ENCODE assay signal across 9 cellular contexts in the genomic region with DNA sequence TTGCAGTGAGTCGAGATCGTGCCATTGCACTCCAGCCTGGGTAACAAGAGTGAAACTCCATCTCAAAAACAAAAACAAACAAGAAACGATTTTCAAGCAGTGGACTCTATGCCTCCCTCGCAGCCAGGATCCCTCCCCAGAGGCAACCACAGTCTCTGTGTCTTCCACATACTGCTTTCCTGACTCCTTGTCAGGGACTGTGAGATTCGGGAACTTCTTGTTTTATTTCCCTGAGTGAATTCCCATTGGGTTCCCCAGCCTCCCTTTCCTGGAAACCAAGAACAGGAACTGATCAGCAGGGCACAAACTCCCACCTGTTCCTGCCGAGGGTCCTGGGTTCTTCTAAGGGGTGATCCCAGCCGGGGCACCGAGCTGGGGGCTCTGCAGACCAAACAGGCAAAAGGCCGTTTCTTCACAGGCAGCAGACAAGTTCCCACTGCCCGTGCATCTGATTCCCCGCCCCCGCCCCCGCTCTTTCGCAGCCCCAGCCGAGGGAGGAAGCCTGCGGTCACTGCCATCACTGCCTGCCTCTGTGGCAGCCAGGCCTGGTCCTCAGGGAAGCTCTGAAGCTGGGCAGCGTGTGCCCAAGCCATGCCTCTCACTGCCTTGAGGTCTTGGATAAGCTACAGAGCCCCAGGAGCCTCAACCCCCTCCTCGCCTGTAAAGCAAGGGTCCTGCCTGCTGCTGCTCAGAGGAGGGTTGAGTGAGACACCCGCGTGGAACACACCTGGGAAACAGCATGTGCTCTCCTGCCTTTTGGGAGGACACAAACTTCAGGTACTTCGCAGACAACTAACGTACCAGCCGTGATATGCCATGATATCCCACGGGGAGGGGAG. TPM values are rescaled to one million over a fixed set of nuclear protein-coding genes. Genes with fewer than 3 reads are reported as not detected.
DNase-seq lines count a peak whose midpoint lies in the region; ATAC-seq, FAIRE-seq and TF ChIP-seq lines count a peak whose summit lies in the region.
"Had no signal": no experiment of that assay in that cellular context is flagged by ENCODE, and none has a peak within 500 bp of the region (broad histone marks: within the 10 kb centered on the region; RNA-seq: fewer than 3 reads in every experiment).

No MANE protein-coding gene starts in this region.

- intact Hi-C loops in activated T-helper 2 cell treated with anti-CD3 and anti-CD28 coated beads, Interferon-gamma antibody, Interleukin-2, Interleukin-4, amounts not matched to agents 10 μg/mL and 5 μg/mL and 100 μg/mL, durations not matched to agents 14 hours and 24 hours and 36 hours (cut with micrococcal nuclease): loop anchor here (1.0 kb wide), 1 partner anchor 8 kb away; no protein-coding TSS in a partner anchor
- intact Hi-C loops in uterus (cut with DNase I; ENCODE audit: low total_unique reads): no loop called here

- no peak for TF ChIP-seq CTCF in uterus (IDR thresholded peaks at IDR 0.05)

- FAIRE-seq in H54 (lab: Jason Lieb, UNC): no peak
- FAIRE-seq: pancreas had no signal

- H3K4me1 ChIP-seq in CD4-positive, CD25-positive, alpha-beta regulatory T cell (ENCODE audit: control insufficient read depth, insufficient read depth, low read length, poor library complexity, severe bottlenecking): peaks cover 59% of the 10 kb centered on the region
- H3K4me1 ChIP-seq in uterus (no peaks in the 10 kb centered on the region), Karpas-422 (ENCODE audit: low read length) (no peaks in the 10 kb centered on the region)
- H3K4me1 ChIP-seq: pancreas had no signal

- H3K4me2 ChIP-seq in Karpas-422 (ENCODE audit: low read depth, low read length, poor library complexity, severe bottlenecking): no peak overlapping the region

- peaks cover 4% of the 10 kb centered on the region for H3K27me3 Mint-ChIP-seq in CD4-positive, CD25-positive, alpha-beta regulatory T cell
- H3K27me3 Mint-ChIP-seq in activated T-helper 2 cell treated with anti-CD3 and anti-CD28 coated beads, Interferon-gamma antibody, Interleukin-2, Interleukin-4, amounts not matched to agents 10 μg/mL and 5 μg/mL and 100 μg/mL, durations not matched to agents 14 hours and 24 hours and 36 hours (ENCODE audit: low read depth): no peaks in the 10 kb centered on the region
- H3K27me3 Mint-ChIP-seq in memory B cell: no peaks in the 10 kb centered on the region

- TF ChIP-seq POLR2A in uterus (IDR thresholded peaks at IDR 0.05) (no peak), H54 (IDR thresholded peaks at IDR 0.05; ENCODE audit: low read depth, low read length) (no peak)

- no peaks in the 10 kb centered on the region for H4K20me1 ChIP-seq in Karpas-422 (ENCODE audit: insufficient read depth, low read depth, low read length)

- DNase-seq in CD4-positive, CD25-positive, alpha-beta regulatory T cell: peak; percentile 30 to 84 (median 49)
- peak; percentile 70 to 75 for DNase-seq in NOMO-1 (lab: John Stamatoyannopoulos, UW; ENCODE audit: unreplicated experiment in 2 of 2)
- DNase-seq in activated T-helper 2 cell treated with anti-CD3 and anti-CD28 coated beads, Interferon-gamma antibody, Interleukin-2, Interleukin-4, amounts not matched to agents 10 μg/mL and 5 μg/mL and 100 μg/mL, durations not matched to agents 14 hours and 24 hours and 36 hours (ENCODE audit: low spot score): no peak
- DNase-seq in memory B cell (ENCODE audit: low spot score in 2 of 2): no peak
- DNase-seq in uterus: no peak
- DNase-seq in H54 (ENCODE audit: insufficient read length, low spot score): no peak
- DNase-seq in Karpas-422: no peak

- peaks cover 0 to 56% (median 24%) of the 10 kb centered on the region in 4 donors for H3K4me1 Mint-ChIP-seq in CD4-positive, CD25-positive, alpha-beta regulatory T cell
- peaks cover 32% of the 10 kb centered on the region for H3K4me1 Mint-ChIP-seq in activated T-helper 2 cell treated with anti-CD3 and anti-CD28 coated beads, Interferon-gamma antibody, Interleukin-2, Interleukin-4, amounts not matched to agents 10 μg/mL and 5 μg/mL and 100 μg/mL, durations not matched to agents 14 hours and 24 hours and 36 hours (ENCODE audit: low read depth)
- H3K4me1 Mint-ChIP-seq in memory B cell: peaks cover 25% of the 10 kb centered on the region

- no peaks in the 10 kb centered on the region for H3K36me3 Mint-ChIP-seq in CD4-positive, CD25-positive, alpha-beta regulatory T cell
- no peaks in the 10 kb centered on the region for H3K36me3 Mint-ChIP-seq in activated T-helper 2 cell treated with anti-CD3 and anti-CD28 coated beads, Interferon-gamma antibody, Interleukin-2, Interleukin-4, amounts not matched to agents 10 μg/mL and 5 μg/mL and 100 μg/mL, durations not matched to agents 14 hours and 24 hours and 36 hours (ENCODE audit: low read depth)
- no peaks in the 10 kb centered on the region for H3K36me3 Mint-ChIP-seq in memory B cell

- peak overlapping the region; percentile 50 to 81 (median 70) for H3K4me3 Mint-ChIP-seq in CD4-positive, CD25-positive, alpha-beta regulatory T cell
- H3K4me3 Mint-ChIP-seq in activated T-helper 2 cell treated with anti-CD3 and anti-CD28 coated beads, Interferon-gamma antibody, Interleukin-2, Interleukin-4, amounts not matched to agents 10 μg/mL and 5 μg/mL and 100 μg/mL, durations not matched to agents 14 hours and 24 hours and 36 hours (ENCODE audit: low read depth): peak overlapping the region; percentile 62
- peak overlapping the region; percentile 57 for H3K4me3 Mint-ChIP-seq in memory B cell

- no peaks in the 10 kb centered on the region for H3K36me3 ChIP-seq in CD4-positive, CD25-positive, alpha-beta regulatory T cell (ENCODE audit: control insufficient read depth, insufficient read depth, low read length)
- H3K36me3 ChIP-seq in uterus (no peaks in the 10 kb centered on the region), Karpas-422 (ENCODE audit: insufficient read depth, low read length) (no peaks in the 10 kb centered on the region)
- H3K36me3 ChIP-seq: pancreas had no signal

- H3K9me3 ChIP-seq in CD4-positive, CD25-positive, alpha-beta regulatory T cell (ENCODE audit: control insufficient read depth in 2 of 2, low read length in 2 of 2): no peaks in the 10 kb centered on the region
- no peaks in the 10 kb centered on the region for H3K9me3 ChIP-seq in uterus
- no peaks in the 10 kb centered on the region for H3K9me3 ChIP-seq in Karpas-422 (ENCODE audit: low read length)
- H3K9me3 ChIP-seq: pancreas had no signal

- H3K9me3 Mint-ChIP-seq in CD4-positive, CD25-positive, alpha-beta regulatory T cell: no peaks in the 10 kb centered on the region
- no peaks in the 10 kb centered on the region for H3K9me3 Mint-ChIP-seq in activated T-helper 2 cell treated with anti-CD3 and anti-CD28 coated beads, Interferon-gamma antibody, Interleukin-2, Interleukin-4, amounts not matched to agents 10 μg/mL and 5 μg/mL and 100 μg/mL, durations not matched to agents 14 hours and 24 hours and 36 hours
- H3K9me3 Mint-ChIP-seq in memory B cell: no peaks in the 10 kb centered on the region

- H3K9me2 ChIP-seq in Karpas-422 (replicated peaks; ENCODE audit: insufficient read depth, low read length): no peaks in the 10 kb centered on the region

- H3K4me3 ChIP-seq in CD4-positive, CD25-positive, alpha-beta regulatory T cell (ENCODE audit: low read depth, low read length): peak overlapping the region; percentile 55
- H3K4me3 ChIP-seq in uterus (no peak overlapping the region), Karpas-422 (ENCODE audit: low read length) (no peak overlapping the region)
- H3K4me3 ChIP-seq: pancreas had no signal

- H3K27me3 ChIP-seq in CD4-positive, CD25-positive, alpha-beta regulatory T cell (ENCODE audit: control insufficient read depth, insufficient read depth, low read length): no peaks in the 10 kb centered on the region
- peaks cover 0 to 8% of the 10 kb centered on the region in 2 donors for H3K27me3 ChIP-seq in uterus
- no peaks in the 10 kb centered on the region for H3K27me3 ChIP-seq in Karpas-422 (ENCODE audit: low read length)

- ATAC-seq in CD4-positive, CD25-positive, alpha-beta regulatory T cell (ENCODE audit: low read depth in 2 of 2): peak; percentile 72 to 75
- ATAC-seq in memory B cell (ENCODE audit: low read depth) (peak; percentile 63), GM18870 (IDR thresholded peaks at IDR 0.05; ENCODE audit: unreplicated experiment) (no peak)

- H2AFZ ChIP-seq in Karpas-422 (ENCODE audit: low read length): no peak overlapping the region

- peak overlapping the region; percentile 72 for H3K27ac ChIP-seq in CD4-positive, CD25-positive, alpha-beta regulatory T cell (ENCODE audit: insufficient read depth, low read length, poor library complexity, severe bottlenecking)
- H3K27ac ChIP-seq in uterus (no peak overlapping the region), Karpas-422 (ENCODE audit: low read length) (no peak overlapping the region)

- no peaks in the 10 kb centered on the region for H3K79me2 ChIP-seq in Karpas-422 (ENCODE audit: low read length)

- no peak overlapping the region for H3K9ac ChIP-seq in Karpas-422 (ENCODE audit: low read length)

- peak overlapping the region; percentile 67 to 81 (median 76) for H3K27ac Mint-ChIP-seq in CD4-positive, CD25-positive, alpha-beta regulatory T cell
- H3K27ac Mint-ChIP-seq in activated T-helper 2 cell treated with anti-CD3 and anti-CD28 coated beads, Interferon-gamma antibody, Interleukin-2, Interleukin-4, amounts not matched to agents 10 μg/mL and 5 μg/mL and 100 μg/mL, durations not matched to agents 14 hours and 24 hours and 36 hours: peak overlapping the region; percentile 85
- peak overlapping the region; percentile 73 for H3K27ac Mint-ChIP-seq in memory B cell

RNA-seq across cellular contexts. Expression of gene PIEZO1, which starts 5.5 kb away (rescaled TPM):
- total RNA-seq in CD4-positive, CD25-positive, alpha-beta regulatory T cell: 337 TPM
- 10 to 100 TPM; 18.1 to 23.6 (median 19.9) TPM for polyA plus RNA-seq in CD4-positive, CD25-positive, alpha-beta regulatory T cell
- 240 and 255 TPM in 2 replicates for total RNA-seq in activated T-helper 2 cell treated with anti-CD3 and anti-CD28 coated beads, Interferon-gamma antibody, Interleukin-2, Interleukin-4, amounts not matched to agents 10 μg/mL and 5 μg/mL and 100 μg/mL, durations not matched to agents 14 hours and 24 hours and 36 hours
- total RNA-seq in uterus: 100 to 1,000 TPM in 2 of 4 donors, 10 to 100 TPM in 2; 62.3 to 161 (median 123) TPM
- 1.8 and 2.1 TPM in 2 replicates for total RNA-seq in Karpas-422 (2014; rRNA removed; shearing (Covaris generic); ENCODE audit: low replicate concordance)

RNA-seq across cellular contexts. Expression of gene CDT1, which starts 13.1 kb away (rescaled TPM):
- 4.8 TPM for total RNA-seq in CD4-positive, CD25-positive, alpha-beta regulatory T cell
- 1 to 10 TPM in 2 of 4 donors, under 1 TPM in 2; 0.60 to 1.4 (median 1.2) TPM for polyA plus RNA-seq in CD4-positive, CD25-positive, alpha-beta regulatory T cell
- total RNA-seq in activated T-helper 2 cell treated with anti-CD3 and anti-CD28 coated beads, Interferon-gamma antibody, Interleukin-2, Interleukin-4, amounts not matched to agents 10 μg/mL and 5 μg/mL and 100 μg/mL, durations not matched to agents 14 hours and 24 hours and 36 hours: 79.9 and 90.9 TPM in 2 replicates
- total RNA-seq in uterus: 1 to 10 TPM in 1 of 4 donors, under 1 TPM in 1, not detected in 2; 0.34 to 6.6 TPM
- 20.4 and 40.3 TPM in 2 replicates for total RNA-seq in Karpas-422 (2014; rRNA removed; shearing (Covaris generic); ENCODE audit: low replicate concordance)

RNA-seq across cellular contexts. Expression of gene APRT, which starts 21.2 kb away (rescaled TPM):
- 145 TPM for total RNA-seq in CD4-positive, CD25-positive, alpha-beta regulatory T cell
- 100 to 1,000 TPM; 370 to 489 (median 443) TPM for polyA plus RNA-seq in CD4-positive, CD25-positive, alpha-beta regulatory T cell
- total RNA-seq in activated T-helper 2 cell treated with anti-CD3 and anti-CD28 coated beads, Interferon-gamma antibody, Interleukin-2, Interleukin-4, amounts not matched to agents 10 μg/mL and 5 μg/mL and 100 μg/mL, durations not matched to agents 14 hours and 24 hours and 36 hours: 294 and 300 TPM in 2 replicates
- total RNA-seq in uterus: 10 to 100 TPM; 32.5 to 82.2 (median 56.3) TPM
- total RNA-seq in Karpas-422 (2014; rRNA removed; shearing (Covaris generic); ENCODE audit: low replicate concordance): 193 and 232 TPM in 2 replicates

Comparison
In these comparisons a context has a peak if more than half of its experiments do, and no peak if none do; other contexts are left out.
1. DNase-seq: peak in CD4-positive, CD25-positive, alpha-beta regulatory T cell (3 of 3) and NOMO-1 (2 of 2); none in activated T-helper 2 cell treated with anti-CD3 and anti-CD28 coated beads, Interferon-gamma antibody, Interleukin-2, Interleukin-4, amounts not matched to agents 10 μg/mL and 5 μg/mL and 100 μg/mL, durations not matched to agents 14 hours and 24 hours and 36 hours (single experiment), memory B cell (0 of 2), uterus (0 of 2), H54 (single experiment) and Karpas-422 (single experiment).
2. RNA of gene PIEZO1, which starts 5.5 kb away (total RNA-seq): 337 TPM in CD4-positive, CD25-positive, alpha-beta regulatory T cell (single experiment), 240 to 255 TPM in activated T-helper 2 cell treated with anti-CD3 and anti-CD28 coated beads, Interferon-gamma antibody, Interleukin-2, Interleukin-4, amounts not matched to agents 10 μg/mL and 5 μg/mL and 100 μg/mL, durations not matched to agents 14 hours and 24 hours and 36 hours and 62.3 to 161 TPM in uterus; 1.8 to 2.1 TPM in Karpas-422; every median in the first group is over 10 times any median in the second.
3. Peak in every context shown above with its lines, with median percentiles within 50 percentile points of each other: H3K27ac Mint-ChIP-seq and H3K4me3 Mint-ChIP-seq.